Comparison of ENCODE assay signal across 8 cellular contexts in genomic region chrX:134908235-134908834, GRCh38. TPM values are rescaled to one million over a fixed set of nuclear protein-coding genes. Genes with fewer than 3 reads are reported as not detected.
DNase-seq lines count a peak whose midpoint lies in the region; ATAC-seq lines count a peak whose summit lies in the region.

No MANE protein-coding gene starts in this region.

- in situ Hi-C loops in T47D (cut with HindIII; ENCODE audit: low pct_unique_long_range_greater_than_20kb, low sequenced_read_pairs): no loop called here

- H3K27ac Mint-ChIP-seq in activated T-cell treated with anti-CD3 and anti-CD28 coated beads, Interleukin-2, amount 50 U/mL, for 72 hours: peak overlapping the region; percentile 62

- peak; percentile 56 to 69 for ATAC-seq in activated T-cell treated with anti-CD3 and anti-CD28 coated beads, Interleukin-2, amount 50 U/mL, for 72 hours (replicated peaks in 1 of 2)
- no peak for ATAC-seq in activated T-cell treated with anti-CD3 and anti-CD28 coated beads, Interleukin-2, amount 50 U/mL, for 4 hours
- ATAC-seq in sciatic nerve: peak; percentile 83
- no peak for ATAC-seq in HG02885 (IDR thresholded peaks at IDR 0.05; ENCODE audit: poor library complexity, unreplicated experiment)
- no peak for ATAC-seq in Right ventricle myocardium inferior

- no peaks in the 10 kb centered on the region for H3K27me3 Mint-ChIP-seq in activated T-cell treated with anti-CD3 and anti-CD28 coated beads, Interleukin-2, amount 50 U/mL, for 72 hours (ENCODE audit: low read depth)
- no peaks in the 10 kb centered on the region for H3K27me3 Mint-ChIP-seq in activated T-cell treated with anti-CD3 and anti-CD28 coated beads, Interleukin-2, amount 50 U/mL, for 4 hours (ENCODE audit: low read depth)

- no peak for DNase-seq in activated T-cell treated with anti-CD3 and anti-CD28 coated beads, Interleukin-2, amount 50 U/mL, for 72 hours
- no peak for DNase-seq in activated T-cell treated with anti-CD3 and anti-CD28 coated beads, Interleukin-2, amount 50 U/mL, for 4 hours
- DNase-seq in NCI-H2171 treated with DMSO at 0.1 percent for 48 hours (lab: John Stamatoyannopoulos, UW) (peak; percentile 4), T47D (ENCODE audit: low read depth in 1 of 2, low spot score in 1 of 2) (peak; percentile 3 to 15), sciatic nerve (ENCODE audit: low spot score) (no peak), NCI-H187 (lab: John Stamatoyannopoulos, UW) (no peak), Right ventricle myocardium inferior (ENCODE audit: missing footprints) (no peak)

- no peak overlapping the region for H3K4me3 Mint-ChIP-seq in activated T-cell treated with anti-CD3 and anti-CD28 coated beads, Interleukin-2, amount 50 U/mL, for 72 hours
- H3K4me3 Mint-ChIP-seq in activated T-cell treated with anti-CD3 and anti-CD28 coated beads, Interleukin-2, amount 50 U/mL, for 4 hours: no peak overlapping the region

- peaks cover 8% of the 10 kb centered on the region for H3K4me1 Mint-ChIP-seq in activated T-cell treated with anti-CD3 and anti-CD28 coated beads, Interleukin-2, amount 50 U/mL, for 72 hours (ENCODE audit: low read depth)
- H3K4me1 Mint-ChIP-seq in activated T-cell treated with anti-CD3 and anti-CD28 coated beads, Interleukin-2, amount 50 U/mL, for 4 hours (ENCODE audit: low read depth): peaks cover 6% of the 10 kb centered on the region

- no peaks in the 10 kb centered on the region for H3K36me3 Mint-ChIP-seq in activated T-cell treated with anti-CD3 and anti-CD28 coated beads, Interleukin-2, amount 50 U/mL, for 72 hours (ENCODE audit: insufficient read depth in 2 of 2)
- H3K36me3 Mint-ChIP-seq in activated T-cell treated with anti-CD3 and anti-CD28 coated beads, Interleukin-2, amount 50 U/mL, for 4 hours (ENCODE audit: insufficient read depth): no peaks in the 10 kb centered on the region

- no peaks in the 10 kb centered on the region for H3K9me3 Mint-ChIP-seq in activated T-cell treated with anti-CD3 and anti-CD28 coated beads, Interleukin-2, amount 50 U/mL, for 72 hours
- H3K9me3 Mint-ChIP-seq in activated T-cell treated with anti-CD3 and anti-CD28 coated beads, Interleukin-2, amount 50 U/mL, for 4 hours: no peaks in the 10 kb centered on the region

- intact Hi-C loops in sciatic nerve (cut with DNase I): no loop called here
- intact Hi-C loops in Right ventricle myocardium inferior (cut with DNase I): no loop called here

RNA-seq across cellular contexts. Expression of gene MOSPD1, which starts 6.7 kb away (rescaled TPM):
- 10 to 100 TPM; 14.4 to 14.9 TPM for total RNA-seq in activated T-cell treated with anti-CD3 and anti-CD28 coated beads, Interleukin-2, amount 50 U/mL, for 72 hours
- 10 to 100 TPM; 18.6 to 20.3 (median 19.4) TPM for total RNA-seq in activated T-cell treated with anti-CD3 and anti-CD28 coated beads, Interleukin-2, amount 50 U/mL, for 4 hours
- total RNA-seq in sciatic nerve (11.0 TPM), Right ventricle myocardium inferior (24.1 TPM)

Comparison
In these comparisons a context has a peak if more than half of its experiments do, and no peak if none do; other contexts are left out.
1. ATAC-seq: peak in activated T-cell treated with anti-CD3 and anti-CD28 coated beads, Interleukin-2, amount 50 U/mL, for 72 hours (2 of 2) and sciatic nerve (single experiment); none in activated T-cell treated with anti-CD3 and anti-CD28 coated beads, Interleukin-2, amount 50 U/mL, for 4 hours (0 of 2), HG02885 (single experiment) and Right ventricle myocardium inferior (single experiment).
2. DNase-seq: peak in NCI-H2171 treated with DMSO at 0.1 percent for 48 hours (single experiment) and T47D (2 of 2); none in activated T-cell treated with anti-CD3 and anti-CD28 coated beads, Interleukin-2, amount 50 U/mL, for 72 hours (0 of 2), activated T-cell treated with anti-CD3 and anti-CD28 coated beads, Interleukin-2, amount 50 U/mL, for 4 hours (single experiment), sciatic nerve (single experiment), NCI-H187 (0 of 2) and Right ventricle myocardium inferior (single experiment).